Comparison of ENCODE assay signal across 8 cellular contexts in genomic region chr5:141387557-141388311, GRCh38. TPM values are rescaled to one million over a fixed set of nuclear protein-coding genes. Genes with fewer than 3 reads are reported as not detected.
DNase-seq lines count a peak whose midpoint lies in the region; ATAC-seq and TF ChIP-seq lines count a peak whose summit lies in the region.
"Not testable (repeated sequence)": the region's sequence is repeated elsewhere in the genome, so short reads cannot be mapped to it uniquely, and the experiment has no call there.

PCDHGB4 (plus strand) TSS chr5:141387698; CDS start chr5:141387885, 187 bp downstream.

- WGBS in psoas muscle, 3 donors = 6 to 13% (median 12%) methylated on average over 20 to 21 of the region's 40 CpGs

- H3K4me3 ChIP-seq in PC-9 = not testable (repeated sequence)
- H3K4me3 ChIP-seq in fibroblast of lung (replicated peaks in 1 of 4; ENCODE audit: control extremely low read depth in 1 of 4, insufficient read depth in 1 of 4, low read depth in 3 of 4, low read length in 4 of 4) (peak within 1 kb of the TSS in 2 of 4 experiments; percentile 45 to 53), psoas muscle (peak within 1 kb of the TSS; percentile 55)

- not testable (repeated sequence) for H3K9me3 ChIP-seq in PC-9 (ENCODE audit: insufficient read depth, low read depth); fibroblast of lung (ENCODE audit: control insufficient read depth, insufficient read depth, low read depth, low read length); psoas muscle

- H3K4me3 Mint-ChIP-seq in activated naive CD8-positive, alpha-beta T cell = peak within 1 kb of the TSS; percentile 52

- POLR2A ChIA-PET in PC-9 (lab: Charles Lee; ENCODE audit: unreplicated experiment) = not testable (repeated sequence)

- not testable (repeated sequence) for H3K27ac ChIP-seq in 22Rv1; PC-9; fibroblast of lung (ENCODE audit: insufficient read depth, low read length); psoas muscle

- H3K27me3 ChIP-seq in PC-9 (ENCODE audit: insufficient read depth, low read depth) (peaks cover 36% of the 10 kb centered on the region), psoas muscle (ENCODE audit: insufficient read depth in 3 of 3, low read length in 2 of 3) (peaks cover 0 to 40% (median 12%) of the 10 kb centered on the region in 3 donors)
- not testable (repeated sequence) for H3K27me3 ChIP-seq in fibroblast of lung (ENCODE audit: control insufficient read depth, insufficient read depth, low read length)

- not testable (repeated sequence) for H3F3A ChIP-seq in PC-9 (ENCODE audit: insufficient read depth, low read depth)

- TF ChIP-seq CTCF in 22Rv1 (IDR thresholded peaks at IDR 0.05) (peak; percentile 71), GM13977 (IDR thresholded peaks at IDR 0.05; ENCODE audit: extremely low read depth, insufficient read depth, missing control alignments) (peak; percentile 76), PC-9 (conservative IDR thresholded peaks at IDR 0.05) (peak; percentile 40; the same call in 1 of the 2 replicates), fibroblast of lung (conservative IDR thresholded peaks at IDR 0.05 in 1 of 2, IDR thresholded peaks at IDR 0.05 in 1 of 2; ENCODE audit: low read depth in 1 of 2, low read length in 2 of 2) (peak; percentile 37 to 53), psoas muscle (IDR thresholded peaks at IDR 0.05) (peak; percentile 54)

- H3K4me1 ChIP-seq in PC-9 (replicated peaks; ENCODE audit: insufficient read depth); fibroblast of lung (ENCODE audit: control insufficient read depth, extremely low read depth, insufficient read depth, low read length); psoas muscle: not testable (repeated sequence)

- not testable (repeated sequence) for BruUV-seq in PC-9 (replicated peaks; lab: Mats Ljungman, UMichigan)

- not testable (repeated sequence) for H3K36me3 ChIP-seq in PC-9 (ENCODE audit: low read depth); fibroblast of lung (ENCODE audit: control insufficient read depth, insufficient read depth, low read length); psoas muscle (ENCODE audit: insufficient read depth in 1 of 2, low read depth in 1 of 2)

- H3K4me1 Mint-ChIP-seq in activated naive CD8-positive, alpha-beta T cell (ENCODE audit: low read depth) = not testable (repeated sequence)

- H3K9ac ChIP-seq in fibroblast of lung (ENCODE audit: insufficient read depth, low read length) = not testable (repeated sequence)

- DNase-seq in GM13977 (ENCODE audit: low spot score) (peak; percentile 59), fibroblast of lung (ENCODE audit: low read depth in 2 of 2) (peak; percentile 46 to 56), psoas muscle (peak; percentile 40 to 73)
- not testable (repeated sequence) for DNase-seq in PC-9; left lobe of liver (ENCODE audit: low spot score)

- H3K27ac Mint-ChIP-seq in activated naive CD8-positive, alpha-beta T cell = peak within 1 kb of the TSS; percentile 6

- H2AFZ ChIP-seq in PC-9; fibroblast of lung (ENCODE audit: low read length): not testable (repeated sequence)

- H3K9me3 Mint-ChIP-seq in activated naive CD8-positive, alpha-beta T cell (ENCODE audit: low read depth) = peaks cover 22% of the 10 kb centered on the region

- not testable (repeated sequence) for H4K20me1 ChIP-seq in PC-9 (ENCODE audit: insufficient read depth); fibroblast of lung (ENCODE audit: control insufficient read depth, extremely low read depth, insufficient read depth, low read length)

- H3K27me3 Mint-ChIP-seq in activated naive CD8-positive, alpha-beta T cell = peaks cover 65% of the 10 kb centered on the region

- CTCF ChIA-PET in PC-9 (lab: Charles Lee) = not testable (repeated sequence)

- peaks cover 12% of the 10 kb centered on the region for H3K36me3 Mint-ChIP-seq in activated naive CD8-positive, alpha-beta T cell

- peak within 1 kb of the TSS; percentile 31; the same call in 1 of the 2 replicates for H3K4me2 ChIP-seq in PC-9
- H3K4me2 ChIP-seq in fibroblast of lung (ENCODE audit: extremely low read depth, insufficient read depth, low read length) = not testable (repeated sequence)

- not testable (repeated sequence) for H3K9me2 ChIP-seq in PC-9 (ENCODE audit: insufficient read depth)

- in situ Hi-C loops in GM13977 (cut with MboI; ENCODE audit: low pct_unique_long_range_greater_than_20kb, low sequenced_read_pairs, unreplicated experiment) = not testable (repeated sequence)

- H3K79me2 ChIP-seq in PC-9 (ENCODE audit: low read depth); fibroblast of lung (ENCODE audit: control insufficient read depth, insufficient read depth, low read length): not testable (repeated sequence)

- intact Hi-C loops in PC-9 (cut with micrococcal nuclease; ENCODE audit: unreplicated experiment); psoas muscle (cut with DNase I): not testable (repeated sequence)

- peak; percentile 70 for ATAC-seq in HG02759 (IDR thresholded peaks at IDR 0.05; ENCODE audit: unreplicated experiment)
- peak; percentile 97 for ATAC-seq in left lobe of liver
- ATAC-seq in psoas muscle = peak; percentile 86 to 94 (median 90)

RNA-seq across cellular contexts. Expression of gene PCDHGB4, which starts in this region (rescaled TPM):
- not detected in 2 replicates for total RNA-seq in PC-9 (2021)
- 10.0 and 18.3 TPM in 2 replicates for total RNA-seq in fibroblast of lung
- polyA plus RNA-seq in fibroblast of lung = 13.3 and 15.5 TPM in 2 replicates
- polyA plus RNA-seq in fibroblast of lung (2012) = 10.1 and 10.2 TPM in 2 replicates
- polyA minus RNA-seq in fibroblast of lung (ENCODE audit: low replicate concordance) = 11.7 and 16.8 TPM in 2 replicates
- total RNA-seq in left lobe of liver = 2.2 TPM
- total RNA-seq in psoas muscle = 1 to 10 TPM in 3 of 4 donors, under 1 TPM in 1; 0.99 to 3.0 (median 2.0) TPM
- polyA plus RNA-seq in psoas muscle = under 1 TPM; 0.24 to 0.52 (median 0.49) TPM
